Comparison of ENCODE assay signal across 17 cellular contexts in genomic region chr16:30655815-30656347, GRCh38. TPM values are rescaled to one million over a fixed set of nuclear protein-coding genes. Genes with fewer than 3 reads are reported as not detected.
A peak's percentile ranks its signal among the peaks of the same experiment; 100 is the strongest.
DNase-seq lines count a peak whose midpoint lies in the region; ATAC-seq and TF ChIP-seq lines count a peak whose summit lies in the region.
"Had no signal": no experiment of that assay in that cellular context is flagged by ENCODE, and none has a peak within 500 bp of the region (broad histone marks: within the 10 kb centered on the region; RNA-seq: fewer than 3 reads in every experiment).

No MANE protein-coding gene starts in this region.

- TF ChIP-seq CTCF in CD4-positive, alpha-beta T cell (IDR thresholded peaks at IDR 0.05), result no peak
- TF ChIP-seq CTCF in RWPE1 (conservative IDR thresholded peaks at IDR 0.05; ENCODE audit: low read depth) (no peak), A673 (conservative IDR thresholded peaks at IDR 0.05; ENCODE audit: low read depth, low read length) (no peak)

- peaks cover 41% of the 10 kb centered on the region for H3K4me1 Mint-ChIP-seq in CD4-positive, alpha-beta T cell (ENCODE audit: low read depth)
- H3K4me1 Mint-ChIP-seq in naive thymus-derived CD8-positive, alpha-beta T cell, result peaks cover 25 to 43% (median 33%) of the 10 kb centered on the region in 4 donors
- peaks cover 21 to 52% (median 33%) of the 10 kb centered on the region in 4 donors for H3K4me1 Mint-ChIP-seq in CD4-positive, alpha-beta memory T cell

- peaks cover 31% of the 10 kb centered on the region for H3K4me1 ChIP-seq in CD4-positive, alpha-beta memory T cell (ENCODE audit: insufficient read depth, low read length)
- H3K4me1 ChIP-seq in A673 (ENCODE audit: insufficient read depth, low read length, poor library complexity, severe bottlenecking), result peaks cover 20% of the 10 kb centered on the region

- H3K36me3 Mint-ChIP-seq in CD4-positive, alpha-beta T cell (ENCODE audit: low read depth), result peaks cover 74% of the 10 kb centered on the region
- H3K36me3 Mint-ChIP-seq in naive thymus-derived CD8-positive, alpha-beta T cell, result peaks cover 4 to 46% (median 7%) of the 10 kb centered on the region in 3 donors
- peaks cover 21 to 53% of the 10 kb centered on the region in 2 donors for H3K36me3 Mint-ChIP-seq in CD4-positive, alpha-beta memory T cell

- DNase-seq in CD4-positive, alpha-beta T cell, result no peak
- DNase-seq in RWPE1 (ENCODE audit: low spot score), result no peak
- no peak for DNase-seq in naive thymus-derived CD8-positive, alpha-beta T cell
- DNase-seq in CD4-positive, alpha-beta memory T cell, result no peak
- DNase-seq in T1000 (lab: John Stamatoyannopoulos, UW), result no peak
- no peak for DNase-seq in A673 (ENCODE audit: low spot score)
- DNase-seq: activated T-cell treated with anti-CD3 and anti-CD28 coated beads, Interleukin-2, amount 50 U/mL, for 4 hours; dermis blood vessel endothelial cell; DMS79; GM23248; head of caudate nucleus; NCI-H774; stimulated activated CD4-positive, alpha-beta T cell treated with anti-CD3 and anti-CD28 coated beads, Interleukin-15, amount 100 ng/mL, for 24 hours had no signal

- H3K9me3 ChIP-seq in CD4-positive, alpha-beta T cell (ENCODE audit: control insufficient read depth, low read length), result no peaks in the 10 kb centered on the region
- no peaks in the 10 kb centered on the region for H3K9me3 ChIP-seq in CD4-positive, alpha-beta memory T cell (ENCODE audit: control insufficient read depth in 1 of 2, low read length in 2 of 2)
- H3K9me3 ChIP-seq in A673 (ENCODE audit: low read depth, low read length, poor library complexity, severe bottlenecking), result no peaks in the 10 kb centered on the region
- H3K9me3 ChIP-seq: ascending aorta, esophagus muscularis mucosa, prostate gland, thoracic aorta had no signal

- H3K4me3 Mint-ChIP-seq in CD4-positive, alpha-beta T cell, result peak overlapping the region; percentile 62
- peak overlapping the region in 2 of 10 donors; percentile 22 to 71 for H3K4me3 Mint-ChIP-seq in naive thymus-derived CD8-positive, alpha-beta T cell
- peak overlapping the region in 2 of 8 donors; percentile 17 to 39 for H3K4me3 Mint-ChIP-seq in CD4-positive, alpha-beta memory T cell

- H3K27me3 Mint-ChIP-seq in CD4-positive, alpha-beta T cell, result no peaks in the 10 kb centered on the region
- no peaks in the 10 kb centered on the region for H3K27me3 Mint-ChIP-seq in naive thymus-derived CD8-positive, alpha-beta T cell
- no peaks in the 10 kb centered on the region for H3K27me3 Mint-ChIP-seq in CD4-positive, alpha-beta memory T cell

- no TSS peak for BruUV-seq in A673 (replicated peaks; lab: Mats Ljungman, UMichigan)

- intact Hi-C loops in CD4-positive, alpha-beta T cell (cut with DNase I, micrococcal nuclease), result loop anchor here in 1 of 2 experiments (5.0 kb wide), 1 partner anchor 284 kb away; the partner anchor contains the start of genes MYL11 and TBC1D10B
- intact Hi-C loops in CD4-positive, alpha-beta memory T cell (cut with micrococcal nuclease), result loop anchor here (5.0 kb wide), 2 partner anchors 91 to 156 kb away; partner anchors contain the start of gene PHKG2
- intact Hi-C loops in A673 (cut with micrococcal nuclease; ENCODE audit: unreplicated experiment), result no loop called here

- peak overlapping the region; percentile 99 for H3K27ac Mint-ChIP-seq in CD4-positive, alpha-beta T cell
- peak overlapping the region in 7 of 10 donors; percentile 76 to 100 (median 95) for H3K27ac Mint-ChIP-seq in naive thymus-derived CD8-positive, alpha-beta T cell
- H3K27ac Mint-ChIP-seq in CD4-positive, alpha-beta memory T cell, result peak overlapping the region in 3 of 7 donors; percentile 37 to 76 (median 53)

- POLR2A ChIA-PET in CD4-positive, alpha-beta T cell (lab: Charles Lee), result interaction anchor here (1.2 kb wide), 1 partner anchor 38 kb away, joined by 4 read pairs; no protein-coding TSS in a partner anchor
- POLR2A ChIA-PET in RWPE1 (lab: Yijun Ruan, JAX; ENCODE audit: low non-redundant PET), result no interaction called here
- POLR2A ChIA-PET in naive thymus-derived CD8-positive, alpha-beta T cell (lab: Charles Lee), result interaction anchor here (0.6 to 1.6 kb wide), 4 partner anchors 22 to 98 kb away, joined by 3 to 6 read pairs (median 4); partner anchors contain the start of gene ZNF764
- POLR2A ChIA-PET in CD4-positive, alpha-beta memory T cell (lab: Charles Lee; ENCODE audit: partially characterized antibody), result no interaction called here
- POLR2A ChIA-PET in A673 (lab: Charles Lee; ENCODE audit: low non-redundant PET), result interaction anchor here (0.5 kb wide), 1 partner anchor 29 kb away, joined by 6 read pairs; no protein-coding TSS in a partner anchor

- H3K9me3 Mint-ChIP-seq in CD4-positive, alpha-beta T cell, result no peaks in the 10 kb centered on the region
- H3K9me3 Mint-ChIP-seq in naive thymus-derived CD8-positive, alpha-beta T cell, result no peaks in the 10 kb centered on the region
- H3K9me3 Mint-ChIP-seq in CD4-positive, alpha-beta memory T cell, result peaks cover 0 to 7% (median 0%) of the 10 kb centered on the region in 8 donors
- H3K9me3 Mint-ChIP-seq: activated T-cell treated with anti-CD3 and anti-CD28 coated beads, Interleukin-2, amount 50 U/mL, for 4 hours had no signal

- no peaks in the 10 kb centered on the region for H3K27me3 ChIP-seq in CD4-positive, alpha-beta T cell (ENCODE audit: control insufficient read depth, insufficient read depth, low read length)
- no peaks in the 10 kb centered on the region for H3K27me3 ChIP-seq in CD4-positive, alpha-beta memory T cell (ENCODE audit: insufficient read depth, low read length)
- H3K27me3 ChIP-seq in A673 (replicated peaks; ENCODE audit: insufficient read depth, low read depth, low read length, poor library complexity), result no peaks in the 10 kb centered on the region
- H3K27me3 ChIP-seq: ascending aorta, esophagus muscularis mucosa had no signal

- ATAC-seq in CD4-positive, alpha-beta T cell (ENCODE audit: poor library complexity), result no peak
- ATAC-seq in naive thymus-derived CD8-positive, alpha-beta T cell, result no peak
- ATAC-seq: activated T-cell treated with anti-CD3 and anti-CD28 coated beads, Interleukin-2, amount 50 U/mL, for 4 hours had no signal

- no peak overlapping the region for H3K4me3 ChIP-seq in CD4-positive, alpha-beta memory T cell (ENCODE audit: low read length in 2 of 2)
- no peak overlapping the region for H3K4me3 ChIP-seq in A673 (ENCODE audit: low read depth, low read length, poor library complexity, severe bottlenecking)
- H3K4me3 ChIP-seq: ascending aorta, esophagus muscularis mucosa, GM23248, prostate gland, thoracic aorta had no signal

- CTCF ChIA-PET in CD4-positive, alpha-beta T cell (lab: Charles Lee), result no interaction called here
- CTCF ChIA-PET in RWPE1 (lab: Yijun Ruan, JAX), result interaction anchor here (0.6 kb wide), 1 partner anchor 102 kb away, joined by 3 read pairs; no protein-coding TSS in a partner anchor
- CTCF ChIA-PET in CD4-positive, alpha-beta memory T cell (lab: Charles Lee; ENCODE audit: partially characterized antibody), result interaction anchor here (1.1 kb wide), 1 partner anchor 27 kb away, joined by 3 read pairs; no protein-coding TSS in a partner anchor
- CTCF ChIA-PET in A673 (lab: Charles Lee), result no interaction called here

- no peak overlapping the region for H3K27ac ChIP-seq in CD4-positive, alpha-beta T cell (ENCODE audit: low read depth, low read length)
- H3K27ac ChIP-seq in RWPE1 (peak overlapping the region; percentile 98), A673 (ENCODE audit: low read depth, low read length, poor library complexity, severe bottlenecking) (no peak overlapping the region)
- H3K27ac ChIP-seq in CD4-positive, alpha-beta memory T cell (ENCODE audit: low read depth, low read length), result no peak overlapping the region

- H3K36me3 ChIP-seq in CD4-positive, alpha-beta memory T cell (ENCODE audit: insufficient read depth, low read length), result peaks cover 35% of the 10 kb centered on the region
- peaks cover 34% of the 10 kb centered on the region for H3K36me3 ChIP-seq in A673 (ENCODE audit: insufficient read depth, low read length, poor library complexity, severe bottlenecking)

RNA-seq across cellular contexts. Expression of gene FBRS, which starts 2.4 kb away (rescaled TPM):
- total RNA-seq in CD4-positive, alpha-beta T cell, result 100 to 1,000 TPM; 162 to 163 TPM
- total RNA-seq in naive thymus-derived CD8-positive, alpha-beta T cell, result 100 to 1,000 TPM; 208 to 221 TPM
- 1 to 10 TPM; 3.2 to 8.0 (median 4.4) TPM for polyA plus RNA-seq in naive thymus-derived CD8-positive, alpha-beta T cell
- 100 to 1,000 TPM; 164 to 172 TPM for total RNA-seq in CD4-positive, alpha-beta memory T cell
- polyA plus RNA-seq in CD4-positive, alpha-beta memory T cell, result 1 to 10 TPM in 1 of 2 donors, under 1 TPM in 1; 0.70 to 7.9 TPM
- total RNA-seq in A673 (2021), result 71.2 and 79.9 TPM in 2 replicates

RNA-seq across cellular contexts. Expression of gene PRR14, which starts 5.1 kb away (rescaled TPM):
- 10 to 100 TPM; 50.2 to 51.7 TPM for total RNA-seq in CD4-positive, alpha-beta T cell
- 10 to 100 TPM; 81.4 to 83.8 TPM for total RNA-seq in naive thymus-derived CD8-positive, alpha-beta T cell
- 10 to 100 TPM; 13.3 to 22.3 (median 15.3) TPM for polyA plus RNA-seq in naive thymus-derived CD8-positive, alpha-beta T cell
- 100 to 1,000 TPM in 1 of 2 experiments, 10 to 100 TPM in 1; 92.0 to 100 TPM for total RNA-seq in CD4-positive, alpha-beta memory T cell
- polyA plus RNA-seq in CD4-positive, alpha-beta memory T cell, result 10 to 100 TPM in 1 of 2 donors, 1 to 10 TPM in 1; 8.7 to 25.9 TPM
- total RNA-seq in A673 (2021), result 35.7 and 44.6 TPM in 2 replicates

RNA-seq across cellular contexts. Expression of gene SRCAP, which starts 43.1 kb away (rescaled TPM):
- total RNA-seq in CD4-positive, alpha-beta T cell, result 10 to 100 TPM; 59.5 to 60.1 TPM
- 100 to 1,000 TPM; 107 to 110 TPM for total RNA-seq in naive thymus-derived CD8-positive, alpha-beta T cell
- 10 to 100 TPM in 2 of 3 donors, 1 to 10 TPM in 1; 5.2 to 31.3 (median 14.9) TPM for polyA plus RNA-seq in naive thymus-derived CD8-positive, alpha-beta T cell
- total RNA-seq in CD4-positive, alpha-beta memory T cell, result 100 to 1,000 TPM; 101 to 115 TPM
- polyA plus RNA-seq in CD4-positive, alpha-beta memory T cell, result 10 to 100 TPM in 1 of 2 donors, 1 to 10 TPM in 1; 1.2 to 35.4 TPM
- 86.2 and 104 TPM in 2 replicates for total RNA-seq in A673 (2021)

RNA-seq across cellular contexts. Expression of gene ZNF689, which starts 45.7 kb away (rescaled TPM):
- 10 to 100 TPM; 15.3 to 15.7 TPM for total RNA-seq in CD4-positive, alpha-beta T cell
- total RNA-seq in naive thymus-derived CD8-positive, alpha-beta T cell, result 10 to 100 TPM; 10.8 to 13.7 TPM
- 10 to 100 TPM in 2 of 3 donors, 1 to 10 TPM in 1; 7.7 to 12.5 (median 11.0) TPM for polyA plus RNA-seq in naive thymus-derived CD8-positive, alpha-beta T cell
- 10 to 100 TPM; 13.1 to 14.5 TPM for total RNA-seq in CD4-positive, alpha-beta memory T cell
- polyA plus RNA-seq in CD4-positive, alpha-beta memory T cell, result 10 to 100 TPM; 11.9 to 13.5 TPM
- 18.1 and 21.1 TPM in 2 replicates for total RNA-seq in A673 (2021)

Comparison
In these comparisons a context has a peak if more than half of its experiments do, and no peak if none do; other contexts are left out.
1. CTCF ChIA-PET loops: an anchor here in RWPE1 (0.6 kb wide) and CD4-positive, alpha-beta memory T cell (1.1 kb wide); none called in CD4-positive, alpha-beta T cell and A673.
2. POLR2A ChIA-PET loops: an anchor here in CD4-positive, alpha-beta T cell (1.2 kb wide), naive thymus-derived CD8-positive, alpha-beta T cell (0.6 to 1.6 kb wide) and A673 (0.5 kb wide); none called in RWPE1 and CD4-positive, alpha-beta memory T cell.